In genomic region chr6:105075210-105075609, GRCh38 we compare ENCODE assay signal across 16 cellular contexts.
DNase-seq lines count a peak whose midpoint lies in the region; ATAC-seq and TF ChIP-seq lines count a peak whose summit lies in the region.
"Had no signal": no experiment of that assay in that cellular context is flagged by ENCODE, and none has a peak within 500 bp of the region (broad histone marks: within the 10 kb centered on the region; RNA-seq: fewer than 3 reads in every experiment).

No MANE protein-coding gene starts in this region.

- H3K9me3 ChIP-seq in BLaER1: no peaks in the 10 kb centered on the region
- H3K9me3 ChIP-seq in Karpas-422 (ENCODE audit: low read length): no peaks in the 10 kb centered on the region
- H3K9me3 ChIP-seq in endodermal cell (ENCODE audit: control insufficient read depth, low read length): no peaks in the 10 kb centered on the region
- H3K9me3 ChIP-seq: BE2C had no signal

- H3K27ac ChIP-seq in BLaER1 (no peak overlapping the region), Karpas-422 (ENCODE audit: low read length) (peak overlapping the region; percentile 39; the same call in 1 of the 2 replicates), endodermal cell (ENCODE audit: low read depth, low read length) (peak overlapping the region; percentile 16)
- H3K27ac ChIP-seq: C4-2B had no signal

- TF ChIP-seq CTCF in endodermal cell (conservative IDR thresholded peaks at IDR 0.05): no peak
- no peak for TF ChIP-seq CTCF in progenitor cell of endocrine pancreas (IDR thresholded peaks at IDR 0.05; ENCODE audit: unreplicated experiment)

- H3K4me3 ChIP-seq in BLaER1 (no peak overlapping the region), Karpas-422 (ENCODE audit: low read length) (no peak overlapping the region), endodermal cell (ENCODE audit: low read length) (no peak overlapping the region)
- H3K4me3 ChIP-seq: GM23338 had no signal

- H3K4me3 Mint-ChIP-seq in endodermal cell (no peak overlapping the region), progenitor cell of endocrine pancreas (ENCODE audit: low read depth) (no peak overlapping the region)
- H3K4me3 Mint-ChIP-seq in activated naive CD8-positive, alpha-beta T cell treated with anti-CD3 and anti-CD28 coated beads, Interleukin-2, amount 50 U/mL, for 24 hours: no peak overlapping the region
- H3K4me3 Mint-ChIP-seq: GM23338, IgD-negative memory B cell had no signal

- H3K4me1 Mint-ChIP-seq in endodermal cell (peaks cover 2% of the 10 kb centered on the region), progenitor cell of endocrine pancreas (ENCODE audit: low read depth) (peaks cover 4% of the 10 kb centered on the region)
- no peaks in the 10 kb centered on the region for H3K4me1 Mint-ChIP-seq in activated naive CD8-positive, alpha-beta T cell treated with anti-CD3 and anti-CD28 coated beads, Interleukin-2, amount 50 U/mL, for 24 hours
- H3K4me1 Mint-ChIP-seq: CD4-positive, alpha-beta memory T cell; GM23338; IgD-negative memory B cell had no signal

- H3K4me2 ChIP-seq in BLaER1 (peak overlapping the region; percentile 13; the same call in 1 of the 2 replicates), Karpas-422 (ENCODE audit: low read depth, low read length, poor library complexity, severe bottlenecking) (peak overlapping the region; percentile 51)
- H3K4me2 ChIP-seq: GM23338 had no signal

- ATAC-seq in activated naive CD8-positive, alpha-beta T cell treated with anti-CD3 and anti-CD28 coated beads, Interleukin-2, amount 50 U/mL, for 24 hours: no peak
- ATAC-seq: GM23338, HCT116, HepG2 had no signal

- no peak overlapping the region for H2AFZ ChIP-seq in Karpas-422 (ENCODE audit: low read length)
- H2AFZ ChIP-seq: GM23338 had no signal

- H4K20me1 ChIP-seq in BLaER1 (no peaks in the 10 kb centered on the region), Karpas-422 (ENCODE audit: insufficient read depth, low read depth, low read length) (no peaks in the 10 kb centered on the region)

- H3K4me1 ChIP-seq in BLaER1: peaks cover 9% of the 10 kb centered on the region
- H3K4me1 ChIP-seq in Karpas-422 (ENCODE audit: low read length): peaks cover 56% of the 10 kb centered on the region
- no peaks in the 10 kb centered on the region for H3K4me1 ChIP-seq in endodermal cell (ENCODE audit: control insufficient read depth, insufficient read depth, low read length)

- H3K27ac Mint-ChIP-seq in endodermal cell (no peak overlapping the region), progenitor cell of endocrine pancreas (peak overlapping the region; percentile 84)
- no peak overlapping the region for H3K27ac Mint-ChIP-seq in activated naive CD8-positive, alpha-beta T cell treated with anti-CD3 and anti-CD28 coated beads, Interleukin-2, amount 50 U/mL, for 24 hours
- H3K27ac Mint-ChIP-seq: CD4-positive, alpha-beta memory T cell; GM23338; IgD-negative memory B cell had no signal

- H3K9me3 Mint-ChIP-seq in endodermal cell (no peaks in the 10 kb centered on the region), progenitor cell of endocrine pancreas (ENCODE audit: low read depth) (no peaks in the 10 kb centered on the region)
- no peaks in the 10 kb centered on the region for H3K9me3 Mint-ChIP-seq in activated naive CD8-positive, alpha-beta T cell treated with anti-CD3 and anti-CD28 coated beads, Interleukin-2, amount 50 U/mL, for 24 hours
- H3K9me3 Mint-ChIP-seq: CD4-positive, alpha-beta memory T cell; GM23338; IgD-negative memory B cell had no signal

- H3K79me2 ChIP-seq in Karpas-422 (ENCODE audit: low read length): peaks cover 21% of the 10 kb centered on the region

- H3K27me3 Mint-ChIP-seq in endodermal cell (ENCODE audit: insufficient read depth) (no peaks in the 10 kb centered on the region), progenitor cell of endocrine pancreas (no peaks in the 10 kb centered on the region)
- H3K27me3 Mint-ChIP-seq in activated naive CD8-positive, alpha-beta T cell treated with anti-CD3 and anti-CD28 coated beads, Interleukin-2, amount 50 U/mL, for 24 hours: peaks cover 16% of the 10 kb centered on the region
- H3K27me3 Mint-ChIP-seq: IgD-negative memory B cell had no signal

- H3K36me3 Mint-ChIP-seq in endodermal cell (ENCODE audit: low read depth): peaks cover 10% of the 10 kb centered on the region
- H3K36me3 Mint-ChIP-seq in progenitor cell of endocrine pancreas (ENCODE audit: insufficient read depth): peaks cover 2% of the 10 kb centered on the region
- no peaks in the 10 kb centered on the region for H3K36me3 Mint-ChIP-seq in activated naive CD8-positive, alpha-beta T cell treated with anti-CD3 and anti-CD28 coated beads, Interleukin-2, amount 50 U/mL, for 24 hours (ENCODE audit: low read depth)
- H3K36me3 Mint-ChIP-seq: CD4-positive, alpha-beta memory T cell; IgD-negative memory B cell had no signal

- H3K27me3 ChIP-seq in BLaER1 (no peaks in the 10 kb centered on the region), Karpas-422 (ENCODE audit: low read length) (no peaks in the 10 kb centered on the region), endodermal cell (ENCODE audit: control insufficient read depth, insufficient read depth, low read length, poor library complexity, severe bottlenecking) (no peaks in the 10 kb centered on the region)
- H3K27me3 ChIP-seq: BE2C had no signal

- H3K36me3 ChIP-seq in BLaER1 (no peaks in the 10 kb centered on the region), Karpas-422 (ENCODE audit: insufficient read depth, low read length) (no peaks in the 10 kb centered on the region; the same call in 1 of the 2 replicates), endodermal cell (ENCODE audit: control insufficient read depth, insufficient read depth, low read length) (peaks cover 15% of the 10 kb centered on the region)

- DNase-seq in Karpas-422 (peak; percentile 64), endodermal cell (no peak), progenitor cell of endocrine pancreas (ENCODE audit: low spot score, unreplicated experiment) (no peak), NCI-H226 (no peak)
- no peak for DNase-seq in activated naive CD8-positive, alpha-beta T cell treated with anti-CD3 and anti-CD28 coated beads, Interleukin-2, amount 50 U/mL, for 24 hours
- DNase-seq: BE2C; CD4-positive, alpha-beta memory T cell; DMS153; DMS79; GDM1 had no signal

- H3K9me2 ChIP-seq in Karpas-422 (replicated peaks; ENCODE audit: insufficient read depth, low read length): no peaks in the 10 kb centered on the region

- H3K9ac ChIP-seq in BLaER1: no peak overlapping the region
- H3K9ac ChIP-seq in Karpas-422 (ENCODE audit: low read length): no peak overlapping the region
- H3K9ac ChIP-seq in endodermal cell (ENCODE audit: extremely low read depth, low read length, poor library complexity, severe bottlenecking): no peak overlapping the region
